ENCODE assay signal across 24 cellular contexts in the genomic region with DNA sequence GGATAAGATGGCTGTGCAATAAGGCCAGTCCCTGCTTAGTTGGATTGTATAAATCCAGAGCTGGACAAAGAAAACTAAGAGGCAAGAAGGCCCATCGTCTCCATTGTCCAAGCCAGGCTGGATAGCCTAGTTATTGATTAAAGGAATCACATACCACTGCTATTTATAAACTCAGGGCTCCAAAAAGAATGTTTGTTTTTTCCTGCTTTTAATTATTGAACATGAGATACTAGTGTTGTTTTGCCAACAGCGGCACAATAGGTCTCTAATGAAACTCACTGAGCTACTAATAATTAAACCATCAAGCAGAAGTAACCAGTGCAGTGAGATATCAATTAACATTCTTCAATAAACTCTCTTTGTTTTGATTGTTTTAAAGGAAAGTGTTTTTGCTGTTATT.
DNase-seq lines count a peak whose midpoint lies in the region; ATAC-seq and TF ChIP-seq lines count a peak whose summit lies in the region.
"Had no signal": no experiment of that assay in that cellular context is flagged by ENCODE, and none has a peak within 500 bp of the region (broad histone marks: within the 10 kb centered on the region; RNA-seq: fewer than 3 reads in every experiment).

No MANE protein-coding gene starts in this region.

- peaks cover 13% of the 10 kb centered on the region for H3K27me3 Mint-ChIP-seq in nephron (ENCODE audit: low read depth)
- peaks cover 4% of the 10 kb centered on the region for H3K27me3 Mint-ChIP-seq in activated naive CD4-positive, alpha-beta T cell treated with anti-CD3 and anti-CD28 coated beads, Interleukin-2, amount 10 ng/mL, durations not matched to agents 7 days and 5 days
- H3K27me3 Mint-ChIP-seq: CD4-positive, alpha-beta T cell had no signal

- H3K9me3 Mint-ChIP-seq in nephron = peaks cover 13% of the 10 kb centered on the region
- H3K9me3 Mint-ChIP-seq in activated naive CD4-positive, alpha-beta T cell treated with anti-CD3 and anti-CD28 coated beads, Interleukin-2, amount 10 ng/mL, durations not matched to agents 7 days and 5 days = no peaks in the 10 kb centered on the region
- H3K9me3 Mint-ChIP-seq: CD4-positive, alpha-beta T cell had no signal

- H3K27ac Mint-ChIP-seq in nephron = peak overlapping the region; percentile 74 to 91 (median 81)
- no peak overlapping the region for H3K27ac Mint-ChIP-seq in activated naive CD4-positive, alpha-beta T cell treated with anti-CD3 and anti-CD28 coated beads, Interleukin-2, amount 10 ng/mL, durations not matched to agents 7 days and 5 days
- H3K27ac Mint-ChIP-seq: CD14-positive monocyte; CD4-positive, alpha-beta T cell; CD8-positive, alpha-beta memory T cell had no signal

- H3K4me1 Mint-ChIP-seq in nephron = peaks cover 9% of the 10 kb centered on the region
- H3K4me1 Mint-ChIP-seq in activated naive CD4-positive, alpha-beta T cell treated with anti-CD3 and anti-CD28 coated beads, Interleukin-2, amount 10 ng/mL, durations not matched to agents 7 days and 5 days = no peaks in the 10 kb centered on the region
- H3K4me1 Mint-ChIP-seq: CD14-positive monocyte; CD8-positive, alpha-beta memory T cell had no signal

- no peaks in the 10 kb centered on the region for H3K27me3 ChIP-seq in upper lobe of left lung
- H3K27me3 ChIP-seq in osteoblast (ENCODE audit: insufficient read depth, low read length) = no peaks in the 10 kb centered on the region
- H3K27me3 ChIP-seq: BE2C; BLaER1 treated with 17β-estradiol and CSF1 and Interleukin-3, amounts not matched to agents 10 nM and 100 nM had no signal

- no peak for TF ChIP-seq EP300 in upper lobe of left lung (IDR thresholded peaks at IDR 0.05)

- H3K4me2 ChIP-seq in osteoblast (ENCODE audit: insufficient read depth, low read length) = no peak overlapping the region
- H3K4me2 ChIP-seq: A549; BLaER1 treated with 17β-estradiol and CSF1 and Interleukin-3, amounts not matched to agents 10 nM and 100 nM had no signal

- no peaks in the 10 kb centered on the region for H3K79me2 ChIP-seq in osteoblast (ENCODE audit: insufficient read depth, low read length)

- H3K4me3 Mint-ChIP-seq in nephron = no peak overlapping the region
- H3K4me3 Mint-ChIP-seq in activated naive CD4-positive, alpha-beta T cell treated with anti-CD3 and anti-CD28 coated beads, Interleukin-2, amount 10 ng/mL, durations not matched to agents 7 days and 5 days = no peak overlapping the region
- H3K4me3 Mint-ChIP-seq: CD14-positive monocyte; CD4-positive, alpha-beta T cell; CD8-positive, alpha-beta memory T cell had no signal

- TF ChIP-seq CTCF in epithelial cell of proximal tubule (conservative IDR thresholded peaks at IDR 0.05; ENCODE audit: low read depth, low read length) = no peak
- no peak for TF ChIP-seq CTCF in nephron (IDR thresholded peaks at IDR 0.05; ENCODE audit: unreplicated experiment in 3 of 3)
- TF ChIP-seq CTCF in upper lobe of left lung (IDR thresholded peaks at IDR 0.05) = no peak
- no peak for TF ChIP-seq CTCF in osteoblast (IDR thresholded peaks at IDR 0.05; ENCODE audit: extremely low read depth, low read depth, low read length)

- H3K36me3 ChIP-seq in upper lobe of left lung (no peaks in the 10 kb centered on the region), osteoblast (ENCODE audit: insufficient read depth, low read length) (no peaks in the 10 kb centered on the region)
- H3K36me3 ChIP-seq: BE2C; BLaER1 treated with 17β-estradiol and CSF1 and Interleukin-3, amounts not matched to agents 10 nM and 100 nM had no signal

- no peaks in the 10 kb centered on the region for H3K4me1 ChIP-seq in upper lobe of left lung
- no peaks in the 10 kb centered on the region for H3K4me1 ChIP-seq in osteoblast (ENCODE audit: insufficient read depth, low read length)
- H3K4me1 ChIP-seq: A549; BE2C; BLaER1 treated with 17β-estradiol and CSF1 and Interleukin-3, amounts not matched to agents 10 nM and 100 nM had no signal

- ATAC-seq in upper lobe of left lung (ENCODE audit: low FRiP score in 2 of 2) = no peak
- ATAC-seq: A549, GM12878 had no signal

- H3K4me3 ChIP-seq in epithelial cell of proximal tubule (ENCODE audit: low read depth, low read length) = no peak overlapping the region
- H3K4me3 ChIP-seq in upper lobe of left lung = no peak overlapping the region
- H3K4me3 ChIP-seq in osteoblast (ENCODE audit: insufficient read depth, low read length) = no peak overlapping the region
- H3K4me3 ChIP-seq: A549; BLaER1 treated with 17β-estradiol and CSF1 and Interleukin-3, amounts not matched to agents 10 nM and 100 nM; GM12878; GM23248 had no signal

- no peaks in the 10 kb centered on the region for H4K20me1 ChIP-seq in osteoblast (ENCODE audit: insufficient read depth, low read length)
- H4K20me1 ChIP-seq: BLaER1 treated with 17β-estradiol and CSF1 and Interleukin-3, amounts not matched to agents 10 nM and 100 nM had no signal

- H3K9me3 ChIP-seq in upper lobe of left lung (peaks cover 0 to 8% (median 0%) of the 10 kb centered on the region in 4 donors), osteoblast (ENCODE audit: low read depth, low read length) (no peaks in the 10 kb centered on the region)
- H3K9me3 ChIP-seq: A549, BE2C had no signal

- H3K27ac ChIP-seq in upper lobe of left lung (no peak overlapping the region), osteoblast (ENCODE audit: low read depth, low read length) (no peak overlapping the region), substantia nigra (ENCODE audit: low read depth, low read length, poor library complexity, severe bottlenecking) (no peak overlapping the region)
- H3K27ac ChIP-seq: A549; BLaER1 treated with 17β-estradiol and CSF1 and Interleukin-3, amounts not matched to agents 10 nM and 100 nM; GM23248 had no signal

- TF ChIP-seq POLR2A in upper lobe of left lung (IDR thresholded peaks at IDR 0.05) = no peak

- 73 to 84% methylated on average over 2 of the region's 2 CpGs for WGBS in upper lobe of left lung, 2 donors

- no peaks in the 10 kb centered on the region for H3K36me3 Mint-ChIP-seq in nephron (ENCODE audit: low read depth)
- no peaks in the 10 kb centered on the region for H3K36me3 Mint-ChIP-seq in activated naive CD4-positive, alpha-beta T cell treated with anti-CD3 and anti-CD28 coated beads, Interleukin-2, amount 10 ng/mL, durations not matched to agents 7 days and 5 days
- H3K36me3 Mint-ChIP-seq: CD14-positive monocyte; CD8-positive, alpha-beta memory T cell had no signal

- CTCF ChIA-PET in activated naive CD4-positive, alpha-beta T cell treated with anti-CD3 and anti-CD28 coated beads, Interleukin-2, amount 10 ng/mL, durations not matched to agents 7 days and 5 days (lab: Charles Lee) = no interaction called here

- H2AFZ ChIP-seq in osteoblast (ENCODE audit: low read length) = no peak overlapping the region
- H2AFZ ChIP-seq: GM23248 had no signal

- DNase-seq in epithelial cell of proximal tubule (ENCODE audit: low read depth) (peak; percentile 81), kidney tubule cell (ENCODE audit: low spot score) (peak; percentile 48), upper lobe of left lung (no peak), osteoblast (ENCODE audit: insufficient read length, low spot score, missing footprints) (no peak), substantia nigra (lab: John Stamatoyannopoulos, UW) (no peak)
- DNase-seq in activated naive CD4-positive, alpha-beta T cell treated with anti-CD3 and anti-CD28 coated beads, Interleukin-2, amount 10 ng/mL, durations not matched to agents 7 days and 5 days = no peak
- DNase-seq: 8988T; ACHN; AML-193; BE2C; CD4-positive, alpha-beta T cell; CD8-positive, alpha-beta memory T cell; DMS 273 treated with DMSO at 0.1 percent for 48 hours; DMS79; EL; GDM1; GM23248; H7; HCEC 1CT had no signal

Comparison
In these comparisons a context has a peak if more than half of its experiments do, and no peak if none do; other contexts are left out.
1. DNase-seq: peak in epithelial cell of proximal tubule (single experiment) and kidney tubule cell (single experiment); none in upper lobe of left lung (0 of 2), activated naive CD4-positive, alpha-beta T cell treated with anti-CD3 and anti-CD28 coated beads, Interleukin-2, amount 10 ng/mL, durations not matched to agents 7 days and 5 days (single experiment), osteoblast (single experiment) and substantia nigra (0 of 49).